Comparison of ENCODE assay signal across 1 cellular context in genomic region chr10:42637648-42638052, GRCh38.
TF ChIP-seq lines count a peak whose summit lies in the region.

No MANE protein-coding gene starts in this region.

TF ChIP-seq in K562, 482 proteins besides CTCF, POLR2A, EP300 and RAD21 (continued from another document and continues in another):
- TF ChIP-seq FOXP4 (CRISPR knock-in tag; IDR thresholded peaks at IDR 0.05; ENCODE audit: borderline replicate concordance) = no peak
- TF ChIP-seq NR2C1 (IDR thresholded peaks at IDR 0.05) = no peak
- TF ChIP-seq NR2C1 (tag; IDR thresholded peaks at IDR 0.05) = peak; percentile 42
- TF ChIP-seq MECOM (CRISPR knock-in tag; IDR thresholded peaks at IDR 0.05) = 0 out of 2 replicates have a peak, but pooled peaks have one; percentile 30
- peak; percentile 33; the same call in 1 of the 2 replicates for TF ChIP-seq GATAD2A (IDR thresholded peaks at IDR 0.05)
- peak; percentile 61 for TF ChIP-seq NFRKB (IDR thresholded peaks at IDR 0.05; ENCODE audit: low read depth)
- TF ChIP-seq NR2C2 (CRISPR knock-in tag; IDR thresholded peaks at IDR 0.05) = 0 out of 2 replicates have a peak, but pooled peaks have one; percentile 12
- no peak for TF ChIP-seq NR2C2 (tag; IDR thresholded peaks at IDR 0.05)
- no peak for TF ChIP-seq PTRF (tag; IDR thresholded peaks at IDR 0.05)
- no peak; the same call in none of the 2 replicates for TF ChIP-seq SMARCE1 (IDR thresholded peaks at IDR 0.05)
- TF ChIP-seq DPF2 (IDR thresholded peaks at IDR 0.05) = peak; percentile 54; the same call in 1 of the 2 replicates
- TF ChIP-seq BCOR (IDR thresholded peaks at IDR 0.05) = peak; percentile 63; the same call in 1 of the 2 replicates
- no peak for TF ChIP-seq STAG1 (CRISPR knock-in tag; IDR thresholded peaks at IDR 0.05; ENCODE audit: borderline replicate concordance)
- no peak for TF ChIP-seq CREM (IDR thresholded peaks at IDR 0.05; ENCODE audit: low read depth)
- TF ChIP-seq ZNF318 (IDR thresholded peaks at IDR 0.05; ENCODE audit: borderline replicate concordance in 1 of 2, low read depth in 1 of 2) = 0 out of 4 replicates have a peak, but pooled peaks of 1 of the 2 experiments have one; percentile 48
- no peak for TF ChIP-seq NR4A1 (CRISPR knock-in tag; IDR thresholded peaks at IDR 0.05)
- peak; percentile 36; the same call in 1 of the 2 replicates for TF ChIP-seq NR4A1 (tag; IDR thresholded peaks at IDR 0.05)
- TF ChIP-seq ZNF75A (CRISPR knock-in tag; IDR thresholded peaks at IDR 0.05) = no peak
- TF ChIP-seq MLLT1 (IDR thresholded peaks at IDR 0.05) = 0 out of 4 replicates have a peak, but pooled peaks of 1 of the 2 experiments have one; percentile 15
- TF ChIP-seq ZNF717 (CRISPR knock-in tag; IDR thresholded peaks at IDR 0.05) = 0 out of 2 replicates have a peak, but pooled peaks have one; percentile 12
- TF ChIP-seq SMC3 (conservative IDR thresholded peaks at IDR 0.05; ENCODE audit: insufficient read depth, low read depth, low read length) = no peak
- TF ChIP-seq HLTF (IDR thresholded peaks at IDR 0.05) = 0 out of 2 replicates have a peak, but pooled peaks have one; percentile 45
- no peak for TF ChIP-seq NFYB (IDR thresholded peaks at IDR 0.05; ENCODE audit: extremely low read depth, insufficient read length)
- no peak for TF ChIP-seq PCBP1 (IDR thresholded peaks at IDR 0.05; ENCODE audit: low read depth, low read length, poor library complexity, severe bottlenecking)
- TF ChIP-seq ZNF644 (tag; IDR thresholded peaks at IDR 0.05; ENCODE audit: low read depth) = 0 out of 2 replicates have a peak, but pooled peaks have one; percentile 19
- TF ChIP-seq TCF3 (CRISPR knock-in tag; IDR thresholded peaks at IDR 0.05) = no peak
- TF ChIP-seq ZNF589 (CRISPR knock-in tag; IDR thresholded peaks at IDR 0.05; ENCODE audit: low read depth) = 0 out of 2 replicates have a peak, but pooled peaks have one; percentile 4
- TF ChIP-seq XRCC3 (IDR thresholded peaks at IDR 0.05) = no peak
- peak; percentile 0; the same call in 1 of the 2 replicates for TF ChIP-seq TEAD4 (IDR thresholded peaks at IDR 0.05; ENCODE audit: low read length)
- no peak for TF ChIP-seq TEAD4 (CRISPR knock-in tag; IDR thresholded peaks at IDR 0.05; ENCODE audit: borderline replicate concordance)
- TF ChIP-seq THRAP3 (IDR thresholded peaks at IDR 0.05; ENCODE audit: borderline replicate concordance) = no peak
- no peak for TF ChIP-seq ZNF780A (CRISPR knock-in tag; IDR thresholded peaks at IDR 0.05)
- TF ChIP-seq ATF3 (IDR thresholded peaks at IDR 0.05) = no peak; the same call in 1 of the 2 replicates
- TF ChIP-seq ATF3 (CRISPR knock-in tag; conservative IDR thresholded peaks at IDR 0.05) = 0 out of 2 replicates have a peak, but pooled peaks have one; percentile 27
- TF ChIP-seq ZNF592 (IDR thresholded peaks at IDR 0.05) = 0 out of 2 replicates have a peak, but pooled peaks have one; percentile 92
- TF ChIP-seq KDM1A (IDR thresholded peaks at IDR 0.05) = no peak
- 0 out of 2 replicates have a peak, but pooled peaks have one; percentile 25 for TF ChIP-seq ATF4 (CRISPR knock-in tag; IDR thresholded peaks at IDR 0.05)
- TF ChIP-seq HDAC2 (IDR thresholded peaks at IDR 0.05) = 0 out of 2 replicates have a peak, but pooled peaks have one; percentile 32
- 0 out of 2 replicates have a peak, but pooled peaks have one; percentile 11 for TF ChIP-seq ZNF583 (CRISPR knock-in tag; IDR thresholded peaks at IDR 0.05)
- TF ChIP-seq HDAC1 (IDR thresholded peaks at IDR 0.05) = peak in 1 of 2 experiments; percentile 17; a peak in 2 of 4 replicates
- TF ChIP-seq GTF2F1 (IDR thresholded peaks at IDR 0.05; ENCODE audit: low read depth, low read length) = no peak
- TF ChIP-seq HMG20B (CRISPR knock-in tag; IDR thresholded peaks at IDR 0.05) = 0 out of 2 replicates have a peak, but pooled peaks have one; percentile 24
- no peak for TF ChIP-seq CEBPG (CRISPR knock-in tag; IDR thresholded peaks at IDR 0.05)
- TF ChIP-seq CEBPG (tag; conservative IDR thresholded peaks at IDR 0.05 in 1 of 2, IDR thresholded peaks at IDR 0.05 in 1 of 2) = peak in 1 of 2 experiments; percentile 65; a peak in 1 of 4 replicates
- no peak for TF ChIP-seq ZNF263 (CRISPR knock-in tag; IDR thresholded peaks at IDR 0.05; ENCODE audit: borderline replicate concordance)
- TF ChIP-seq, protein P1, sequence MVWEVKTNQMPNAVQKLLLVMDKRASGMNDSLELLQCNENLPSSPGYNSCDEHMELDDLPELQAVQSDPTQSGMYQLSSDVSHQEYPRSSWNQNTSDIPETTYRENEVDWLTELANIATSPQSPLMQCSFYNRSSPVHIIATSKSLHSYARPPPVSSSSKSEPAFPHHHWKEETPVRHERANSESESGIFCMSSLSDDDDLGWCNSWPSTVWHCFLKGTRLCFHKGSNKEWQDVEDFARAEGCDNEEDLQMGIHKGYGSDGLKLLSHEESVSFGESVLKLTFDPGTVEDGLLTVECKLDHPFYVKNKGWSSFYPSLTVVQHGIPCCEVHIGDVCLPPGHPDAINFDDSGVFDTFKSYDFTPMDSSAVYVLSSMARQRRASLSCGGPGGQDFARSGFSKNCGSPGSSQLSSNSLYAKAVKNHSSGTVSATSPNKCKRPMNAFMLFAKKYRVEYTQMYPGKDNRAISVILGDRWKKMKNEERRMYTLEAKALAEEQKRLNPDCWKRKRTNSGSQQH (CRISPR knock-in tag; IDR thresholded peaks at IDR 0.05) = no peak
- TF ChIP-seq FOXK2 (conservative IDR thresholded peaks at IDR 0.05 in 1 of 2, IDR thresholded peaks at IDR 0.05 in 1 of 2; ENCODE audit: low read depth in 2 of 2) = no peak
- 0 out of 2 replicates have a peak, but pooled peaks have one; percentile 10 for TF ChIP-seq SMARCA4 (IDR thresholded peaks at IDR 0.05)
- no peak for TF ChIP-seq ZNF696 (CRISPR knock-in tag; conservative IDR thresholded peaks at IDR 0.05)
- TF ChIP-seq CBFB (CRISPR knock-in tag; IDR thresholded peaks at IDR 0.05) = no peak
